In the genomic region with DNA sequence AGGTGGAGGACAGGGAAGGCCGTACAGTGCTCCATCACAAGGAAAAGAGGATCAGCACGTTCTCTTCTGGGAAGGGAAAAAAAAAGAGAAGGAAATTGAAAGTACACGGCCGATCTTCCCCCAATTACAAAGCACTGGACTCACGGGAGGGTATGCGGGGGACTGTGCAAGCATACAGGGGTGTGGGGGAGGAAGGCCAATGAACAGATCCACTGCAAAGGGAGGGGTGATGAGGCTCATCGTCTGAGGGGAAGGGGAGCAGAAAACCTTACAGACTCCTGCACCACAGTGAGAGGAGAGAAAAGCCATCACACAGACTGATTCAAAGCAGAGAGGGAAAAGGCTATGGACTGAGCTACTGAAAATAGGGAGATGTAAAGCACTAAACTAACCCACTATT, we compare ENCODE assay signal across 1 cellular context.
TF ChIP-seq lines count a peak whose summit lies in the region.

No MANE protein-coding gene starts in this region.

TF ChIP-seq in WTC11, 78 proteins besides CTCF, POLR2A, EP300 and RAD21 (continued from another document):
- TF ChIP-seq PREB (CRISPR knock-in tag; IDR thresholded peaks at IDR 0.05; ENCODE audit: borderline replicate concordance), result no peak
- TF ChIP-seq, protein P1, sequence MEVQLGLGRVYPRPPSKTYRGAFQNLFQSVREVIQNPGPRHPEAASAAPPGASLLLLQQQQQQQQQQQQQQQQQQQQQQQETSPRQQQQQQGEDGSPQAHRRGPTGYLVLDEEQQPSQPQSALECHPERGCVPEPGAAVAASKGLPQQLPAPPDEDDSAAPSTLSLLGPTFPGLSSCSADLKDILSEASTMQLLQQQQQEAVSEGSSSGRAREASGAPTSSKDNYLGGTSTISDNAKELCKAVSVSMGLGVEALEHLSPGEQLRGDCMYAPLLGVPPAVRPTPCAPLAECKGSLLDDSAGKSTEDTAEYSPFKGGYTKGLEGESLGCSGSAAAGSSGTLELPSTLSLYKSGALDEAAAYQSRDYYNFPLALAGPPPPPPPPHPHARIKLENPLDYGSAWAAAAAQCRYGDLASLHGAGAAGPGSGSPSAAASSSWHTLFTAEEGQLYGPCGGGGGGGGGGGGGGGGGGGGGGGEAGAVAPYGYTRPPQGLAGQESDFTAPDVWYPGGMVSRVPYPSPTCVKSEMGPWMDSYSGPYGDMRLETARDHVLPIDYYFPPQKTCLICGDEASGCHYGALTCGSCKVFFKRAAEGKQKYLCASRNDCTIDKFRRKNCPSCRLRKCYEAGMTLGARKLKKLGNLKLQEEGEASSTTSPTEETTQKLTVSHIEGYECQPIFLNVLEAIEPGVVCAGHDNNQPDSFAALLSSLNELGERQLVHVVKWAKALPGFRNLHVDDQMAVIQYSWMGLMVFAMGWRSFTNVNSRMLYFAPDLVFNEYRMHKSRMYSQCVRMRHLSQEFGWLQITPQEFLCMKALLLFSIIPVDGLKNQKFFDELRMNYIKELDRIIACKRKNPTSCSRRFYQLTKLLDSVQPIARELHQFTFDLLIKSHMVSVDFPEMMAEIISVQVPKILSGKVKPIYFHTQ (CRISPR knock-in tag; IDR thresholded peaks at IDR 0.05), result no peak
- TF ChIP-seq RORB (CRISPR knock-in tag; IDR thresholded peaks at IDR 0.05), result no peak
- no peak for TF ChIP-seq GRHL2 (CRISPR knock-in tag; IDR thresholded peaks at IDR 0.05; ENCODE audit: insufficient replicate concordance, severe bottlenecking)
- TF ChIP-seq SP1 (CRISPR knock-in tag; conservative IDR thresholded peaks at IDR 0.05), result no peak
- no peak for TF ChIP-seq TEAD1 (CRISPR knock-in tag; IDR thresholded peaks at IDR 0.05)
- TF ChIP-seq TEAD4 (CRISPR knock-in tag; IDR thresholded peaks at IDR 0.05), result no peak
- TF ChIP-seq ATF2 (CRISPR knock-in tag; IDR thresholded peaks at IDR 0.05; ENCODE audit: borderline replicate concordance, low read depth), result no peak
- TF ChIP-seq, protein P2, sequence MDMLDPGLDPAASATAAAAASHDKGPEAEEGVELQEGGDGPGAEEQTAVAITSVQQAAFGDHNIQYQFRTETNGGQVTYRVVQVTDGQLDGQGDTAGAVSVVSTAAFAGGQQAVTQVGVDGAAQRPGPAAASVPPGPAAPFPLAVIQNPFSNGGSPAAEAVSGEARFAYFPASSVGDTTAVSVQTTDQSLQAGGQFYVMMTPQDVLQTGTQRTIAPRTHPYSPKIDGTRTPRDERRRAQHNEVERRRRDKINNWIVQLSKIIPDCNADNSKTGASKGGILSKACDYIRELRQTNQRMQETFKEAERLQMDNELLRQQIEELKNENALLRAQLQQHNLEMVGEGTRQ (CRISPR knock-in tag; IDR thresholded peaks at IDR 0.05), result no peak
- TF ChIP-seq HMGXB4 (CRISPR knock-in tag; IDR thresholded peaks at IDR 0.05), result no peak
- no peak for TF ChIP-seq OVOL2 (CRISPR knock-in tag; IDR thresholded peaks at IDR 0.05; ENCODE audit: borderline replicate concordance)
- TF ChIP-seq, protein P3, sequence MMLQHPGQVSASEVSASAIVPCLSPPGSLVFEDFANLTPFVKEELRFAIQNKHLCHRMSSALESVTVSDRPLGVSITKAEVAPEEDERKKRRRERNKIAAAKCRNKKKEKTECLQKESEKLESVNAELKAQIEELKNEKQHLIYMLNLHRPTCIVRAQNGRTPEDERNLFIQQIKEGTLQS (CRISPR knock-in tag; conservative IDR thresholded peaks at IDR 0.05), result no peak
- no peak for TF ChIP-seq MYBL2 (CRISPR knock-in tag; IDR thresholded peaks at IDR 0.05)
TF ChIP-seq in WTC11: peak in this region for 0.
